In the genomic region with DNA sequence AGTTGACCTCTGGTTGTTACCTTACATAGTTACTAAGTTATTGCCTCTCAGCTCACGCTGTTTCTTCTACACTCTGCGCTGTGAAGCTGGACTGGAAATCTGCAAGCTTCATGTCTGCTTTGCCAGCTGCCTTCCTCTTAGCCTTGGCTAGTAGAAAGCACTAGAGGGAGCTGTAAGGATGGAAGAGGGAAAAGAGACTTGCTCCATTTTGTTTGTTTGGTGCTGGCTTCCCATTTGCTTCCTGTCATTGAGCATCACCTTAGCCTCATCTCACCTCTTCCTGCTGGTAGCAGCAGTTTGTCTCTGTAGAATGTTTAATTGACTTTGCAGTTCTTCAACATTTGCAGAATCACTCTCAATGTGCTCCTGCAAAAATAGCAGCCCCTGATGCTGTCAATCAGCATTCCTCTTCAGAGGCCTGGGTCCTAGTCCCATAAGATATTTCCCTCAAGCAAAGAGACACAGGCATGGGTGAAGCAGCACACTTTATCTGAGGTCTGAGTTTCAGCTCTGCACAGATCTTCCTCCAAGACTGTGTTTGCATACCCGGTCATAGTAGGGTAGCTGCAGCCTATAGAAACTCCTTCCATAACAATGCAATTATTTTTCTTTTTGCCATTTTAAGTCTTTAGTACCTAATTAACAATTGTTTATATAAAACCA, we compare ENCODE assay signal across 11 cellular contexts.
A peak's percentile ranks its signal among the peaks of the same experiment; 100 is the strongest.
DNase-seq lines count a peak whose midpoint lies in the region; ATAC-seq and TF ChIP-seq lines count a peak whose summit lies in the region.
"Had no signal": no experiment of that assay in that cellular context is flagged by ENCODE, and none has a peak within 500 bp of the region (broad histone marks: within the 10 kb centered on the region; RNA-seq: fewer than 3 reads in every experiment).

No MANE protein-coding gene starts in this region.

- DNase-seq in A673 (ENCODE audit: low spot score) (peak; percentile 52), HT-29 (ENCODE audit: low spot score) (peak; percentile 57), RKO (ENCODE audit: low spot score) (peak; percentile 45), hepatocyte (ENCODE audit: low spot score) (peak; percentile 37), LoVo (ENCODE audit: low spot score) (no peak), UCSD-AML1 (lab: John Stamatoyannopoulos, UW; ENCODE audit: unreplicated experiment) (no peak), coronary artery (ENCODE audit: low spot score) (no peak)
- DNase-seq: amniotic stem cell, GF-D8, IMR-90 had no signal

- no peaks in the 10 kb centered on the region for H4K20me1 ChIP-seq in hepatocyte (ENCODE audit: insufficient read depth, poor library complexity, severe bottlenecking)

- no peak overlapping the region for H3K27ac ChIP-seq in A673 (ENCODE audit: low read depth, low read length, poor library complexity, severe bottlenecking)
- no peak overlapping the region for H3K27ac ChIP-seq in hepatocyte
- no peak overlapping the region for H3K27ac ChIP-seq in coronary artery

- H3K27me3 ChIP-seq in A673 (replicated peaks; ENCODE audit: insufficient read depth, low read depth, low read length, poor library complexity): no peaks in the 10 kb centered on the region
- H3K27me3 ChIP-seq in hepatocyte: no peaks in the 10 kb centered on the region

- H3K79me2 ChIP-seq in hepatocyte: no peaks in the 10 kb centered on the region

- no peak for ATAC-seq in GM18870 (IDR thresholded peaks at IDR 0.05; ENCODE audit: unreplicated experiment)

- POLR2A ChIA-PET in A673 (lab: Charles Lee; ENCODE audit: low non-redundant PET): no interaction called here

- peak; percentile 62 for TF ChIP-seq CTCF in A673 (conservative IDR thresholded peaks at IDR 0.05; ENCODE audit: low read depth, low read length)
- peak; percentile 45 for TF ChIP-seq CTCF in hepatocyte (IDR thresholded peaks at IDR 0.05; ENCODE audit: poor library complexity)
- TF ChIP-seq CTCF in coronary artery (IDR thresholded peaks at IDR 0.05): no peak

- CTCF ChIA-PET in A673 (lab: Charles Lee): no interaction called here

- no peaks in the 10 kb centered on the region for H3K9me2 ChIP-seq in hepatocyte (replicated peaks; ENCODE audit: insufficient read depth)

- no peak overlapping the region for H2AFZ ChIP-seq in hepatocyte

- H3K36me3 ChIP-seq in A673 (ENCODE audit: insufficient read depth, low read length, poor library complexity, severe bottlenecking): no peaks in the 10 kb centered on the region
- no peaks in the 10 kb centered on the region for H3K36me3 ChIP-seq in hepatocyte (replicated peaks; ENCODE audit: insufficient read depth, low read depth)

- no peaks in the 10 kb centered on the region for H3K4me1 ChIP-seq in A673 (ENCODE audit: insufficient read depth, low read length, poor library complexity, severe bottlenecking)
- H3K4me1 ChIP-seq in hepatocyte (ENCODE audit: insufficient read depth): no peaks in the 10 kb centered on the region

- no peak overlapping the region for H3K4me2 ChIP-seq in hepatocyte

- intact Hi-C loops in A673 (cut with micrococcal nuclease; ENCODE audit: unreplicated experiment): loop anchor here (5.0 to 10.0 kb wide), 2 partner anchors 351 to 533 kb away; no protein-coding TSS in a partner anchor

- H3K4me3 ChIP-seq in A673 (ENCODE audit: low read depth, low read length, poor library complexity, severe bottlenecking): no peak overlapping the region
- no peak overlapping the region for H3K4me3 ChIP-seq in hepatocyte
- H3K4me3 ChIP-seq in coronary artery: no peak overlapping the region

- WGBS in hepatocyte (ENCODE audit: low lambda C conversion rate, missing lambda C conversion rate): 78% methylated on average over 3 of the region's 3 CpGs

- no TSS peak for BruUV-seq in A673 (replicated peaks; lab: Mats Ljungman, UMichigan)

- no peaks in the 10 kb centered on the region for H3K9me3 ChIP-seq in A673 (ENCODE audit: low read depth, low read length, poor library complexity, severe bottlenecking)
- H3K9me3 ChIP-seq in hepatocyte (ENCODE audit: low read depth): no peaks in the 10 kb centered on the region

Comparison
In these comparisons a context has a peak if more than half of its experiments do, and no peak if none do; other contexts are left out.
1. DNase-seq: peak in A673 (single experiment), HT-29 (single experiment), RKO (single experiment) and hepatocyte (single experiment); none in LoVo (single experiment), UCSD-AML1 (single experiment) and coronary artery (single experiment).